ENCODE assay signal across 16 cellular contexts in the genomic region with DNA sequence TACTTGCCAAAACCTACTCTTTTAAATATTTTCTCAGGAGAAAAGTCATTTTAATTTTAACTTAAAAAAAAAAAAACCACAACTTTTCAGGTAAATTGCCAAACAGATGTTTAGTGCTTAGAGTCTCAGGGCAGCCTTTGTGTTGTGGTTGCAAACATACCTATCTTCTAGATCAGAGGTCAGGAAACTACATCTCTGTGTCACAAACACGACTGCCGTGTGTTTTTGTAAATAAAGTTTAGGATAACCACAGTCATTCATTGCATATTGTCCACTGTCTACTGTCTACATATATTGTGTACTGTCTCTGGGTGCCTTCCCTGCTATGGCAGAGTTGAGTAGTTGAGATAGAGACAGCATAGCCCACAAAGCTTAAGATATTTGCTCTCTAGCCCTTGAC. TPM values are rescaled to one million over a fixed set of nuclear protein-coding genes. Genes with fewer than 3 reads are reported as not detected.
A peak's percentile ranks its signal among the peaks of the same experiment; 100 is the strongest.
DNase-seq lines count a peak whose midpoint lies in the region; ATAC-seq, FAIRE-seq and TF ChIP-seq lines count a peak whose summit lies in the region.
"Had no signal": no experiment of that assay in that cellular context is flagged by ENCODE, and none has a peak within 500 bp of the region (broad histone marks: within the 10 kb centered on the region; RNA-seq: fewer than 3 reads in every experiment).

No MANE protein-coding gene starts in this region.

- peaks cover 63% of the 10 kb centered on the region for H3K4me1 Mint-ChIP-seq in CD8-positive, alpha-beta T cell (ENCODE audit: low read depth)
- H3K4me1 Mint-ChIP-seq in activated B cell treated with CpG ODN at 0.5 μM for 24 hours: peaks cover 51% of the 10 kb centered on the region

- H3K4me1 ChIP-seq in CD8-positive, alpha-beta T cell (ENCODE audit: insufficient read depth, low read length): peaks cover 28% of the 10 kb centered on the region

- TF ChIP-seq POLR2A in H54 (IDR thresholded peaks at IDR 0.05; ENCODE audit: low read depth, low read length): no peak

- TF ChIP-seq CTCF in CD8-positive, alpha-beta T cell (IDR thresholded peaks at IDR 0.05): no peak
- TF ChIP-seq CTCF in activated B cell treated with CpG ODN at 0.5 μM for 24 hours (IDR thresholded peaks at IDR 0.05) (no peak), WERI-Rb-1 (IDR thresholded peaks at IDR 0.05; ENCODE audit: low read depth, low read length) (no peak)

- no peaks in the 10 kb centered on the region for H3K9me3 ChIP-seq in CD8-positive, alpha-beta T cell (ENCODE audit: low read length)
- H3K9me3 ChIP-seq in WERI-Rb-1 (ENCODE audit: severe bottlenecking): no peaks in the 10 kb centered on the region
- H3K9me3 ChIP-seq: SJSA1, upper lobe of left lung had no signal

- peak overlapping the region; percentile 89 for H3K27ac Mint-ChIP-seq in CD8-positive, alpha-beta T cell
- peak overlapping the region; percentile 86 for H3K27ac Mint-ChIP-seq in activated B cell treated with CpG ODN at 0.5 μM for 24 hours

- intact Hi-C loops in CD8-positive, alpha-beta T cell (cut with DNase I, micrococcal nuclease): loop anchor here (5.0 kb wide), 2 partner anchors 45 to 340 kb away; no protein-coding TSS in a partner anchor
- intact Hi-C loops in activated B cell treated with CpG ODN at 0.5 μM for 24 hours (cut with micrococcal nuclease): loop anchor here (5.0 kb wide), 1 partner anchor 290 kb away; the partner anchor contains the start of gene IFNG-AS1

- no peaks in the 10 kb centered on the region for H3K27me3 Mint-ChIP-seq in CD8-positive, alpha-beta T cell (ENCODE audit: low read depth)
- peaks cover 3% of the 10 kb centered on the region for H3K27me3 Mint-ChIP-seq in activated B cell treated with CpG ODN at 0.5 μM for 24 hours

- H3K27ac ChIP-seq in CD8-positive, alpha-beta T cell (ENCODE audit: low read depth, low read length): no peak overlapping the region
- no peak overlapping the region for H3K27ac ChIP-seq in WERI-Rb-1
- H3K27ac ChIP-seq: C4-2B, SJSA1, upper lobe of left lung, VCaP had no signal

- CTCF ChIA-PET in CD8-positive, alpha-beta T cell (lab: Charles Lee): no interaction called here
- CTCF ChIA-PET in activated B cell treated with CpG ODN at 0.5 μM for 24 hours (lab: Charles Lee): no interaction called here

- H3K4me3 ChIP-seq in CD8-positive, alpha-beta T cell (ENCODE audit: low read depth, low read length): no peak overlapping the region
- no peak overlapping the region for H3K4me3 ChIP-seq in WERI-Rb-1 (ENCODE audit: low read depth, low read length)
- H3K4me3 ChIP-seq: SJSA1, upper lobe of left lung had no signal

- H3K36me3 Mint-ChIP-seq in CD8-positive, alpha-beta T cell: no peaks in the 10 kb centered on the region
- H3K36me3 Mint-ChIP-seq in activated B cell treated with CpG ODN at 0.5 μM for 24 hours (ENCODE audit: low read depth): no peaks in the 10 kb centered on the region

- ATAC-seq in CD8-positive, alpha-beta T cell: peak; percentile 35
- no peak for ATAC-seq in activated B cell treated with CpG ODN at 0.5 μM for 24 hours (ENCODE audit: low read depth)
- ATAC-seq in GM19397 (IDR thresholded peaks at IDR 0.05; ENCODE audit: unreplicated experiment): no peak
- no peak for ATAC-seq in HG03442 (IDR thresholded peaks at IDR 0.05; ENCODE audit: unreplicated experiment)

- POLR2A ChIA-PET in CD8-positive, alpha-beta T cell (lab: Charles Lee): interaction anchor here (0.7 to 1.0 kb wide), 2 partner anchors 118 to 245 kb away, joined by 3 read pairs; no protein-coding TSS in a partner anchor
- POLR2A ChIA-PET in activated B cell treated with CpG ODN at 0.5 μM for 24 hours (lab: Charles Lee): interaction anchor here (1.2 kb wide), 1 partner anchor 49 kb away, joined by 5 read pairs; the partner anchor contains the start of gene DYRK2

- H3K4me3 Mint-ChIP-seq in CD8-positive, alpha-beta T cell: peak overlapping the region; percentile 13
- no peak overlapping the region for H3K4me3 Mint-ChIP-seq in activated B cell treated with CpG ODN at 0.5 μM for 24 hours

- no peaks in the 10 kb centered on the region for H3K27me3 ChIP-seq in CD8-positive, alpha-beta T cell (ENCODE audit: insufficient read depth, low read length)
- H3K27me3 ChIP-seq in WERI-Rb-1 (ENCODE audit: insufficient read depth, low read depth, severe bottlenecking): no peaks in the 10 kb centered on the region
- H3K27me3 ChIP-seq: SJSA1, upper lobe of left lung had no signal

- peak in 2 of 7 experiments; percentile 6 to 16 for DNase-seq in CD8-positive, alpha-beta T cell
- DNase-seq in H54 (ENCODE audit: insufficient read length, low spot score): no peak
- no peak for DNase-seq in activated B cell treated with CpG ODN at 0.5 μM for 24 hours
- DNase-seq in fibroblast of peridontal ligament (ENCODE audit: extremely low read depth): peak; percentile 29
- DNase-seq in OCI-M1 (lab: John Stamatoyannopoulos, UW): no peak
- no peak for DNase-seq in WERI-Rb-1
- DNase-seq: aorta; EL; MV-4-11; NK-92 treated with Interleukin-12 subunit alpha and Interleukin-12 subunit beta, amount 100 ng/mL, for 24 hours; upper lobe of left lung had no signal

- no peaks in the 10 kb centered on the region for H3K36me3 ChIP-seq in CD8-positive, alpha-beta T cell (ENCODE audit: insufficient read depth, low read length)
- no peaks in the 10 kb centered on the region for H3K36me3 ChIP-seq in WERI-Rb-1
- H3K36me3 ChIP-seq: SJSA1, upper lobe of left lung had no signal

- no peaks in the 10 kb centered on the region for H3K9me3 Mint-ChIP-seq in CD8-positive, alpha-beta T cell
- no peaks in the 10 kb centered on the region for H3K9me3 Mint-ChIP-seq in activated B cell treated with CpG ODN at 0.5 μM for 24 hours

- FAIRE-seq in H54 (lab: Jason Lieb, UNC): peak; percentile 67

RNA-seq across cellular contexts. Expression of gene DYRK2, which starts 48.9 kb away (rescaled TPM):
- total RNA-seq in CD8-positive, alpha-beta T cell: 100 to 1,000 TPM; 118 to 122 TPM
- total RNA-seq in activated B cell treated with CpG ODN at 0.5 μM for 24 hours: 37.6 and 40.3 TPM in 2 replicates
